In the genomic region with DNA sequence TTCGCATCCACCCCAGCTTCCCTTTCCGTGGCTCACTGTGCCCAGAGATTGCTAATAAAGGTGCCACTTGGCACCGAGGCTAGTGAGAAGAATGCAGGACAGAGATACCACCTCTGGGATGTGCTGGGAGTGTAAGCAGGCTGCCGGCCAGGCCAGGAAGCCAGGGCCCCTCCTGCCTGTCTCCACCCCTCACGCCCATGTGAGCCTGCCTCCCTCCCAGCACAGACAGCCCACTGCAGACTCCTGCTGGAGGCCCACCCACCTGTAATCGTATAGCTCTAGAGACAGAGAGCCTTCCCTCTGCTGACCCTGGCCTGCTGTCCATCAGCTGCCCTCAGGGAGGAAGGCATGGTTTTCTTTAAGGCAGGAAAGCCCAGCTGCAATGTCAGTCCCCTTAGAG, we compare ENCODE assay signal across 21 cellular contexts. TPM values are rescaled to one million over a fixed set of nuclear protein-coding genes. Genes with fewer than 3 reads are reported as not detected.
DNase-seq lines count a peak whose midpoint lies in the region; ATAC-seq and TF ChIP-seq lines count a peak whose summit lies in the region.
"Had no signal": no experiment of that assay in that cellular context is flagged by ENCODE, and none has a peak within 500 bp of the region (broad histone marks: within the 10 kb centered on the region; RNA-seq: fewer than 3 reads in every experiment).

No MANE protein-coding gene starts in this region.

- POLR2A ChIA-PET in HEK293 (lab: Yijun Ruan, JAX), result no interaction called here

- H3K27me3 ChIP-seq in tibial nerve, result peaks cover 0 to 5% of the 10 kb centered on the region in 2 donors

- H3K4me1 ChIP-seq in HEK293 (ENCODE audit: control insufficient read depth, insufficient read depth, low read length) (peaks cover 4% of the 10 kb centered on the region; the same call in 1 of the 2 replicates), tibial nerve (no peaks in the 10 kb centered on the region)

- TF ChIP-seq POLR2A in tibial nerve (IDR thresholded peaks at IDR 0.05), result no peak

- H3K4me3 ChIP-seq in HEK293 (ENCODE audit: low read depth, low read length) (no peak overlapping the region), tibial nerve (no peak overlapping the region)
- H3K4me3 ChIP-seq: GM23338 had no signal

- peaks cover 0 to 5% of the 10 kb centered on the region in 2 experiments; a peak in 1 of 3 replicates for H3K36me3 ChIP-seq in HEK293 (ENCODE audit: control insufficient read depth in 2 of 2, insufficient read depth in 1 of 2, low read length in 2 of 2)
- H3K36me3 ChIP-seq in tibial nerve, result no peaks in the 10 kb centered on the region

- 21 to 24% methylated on average over 5 to 6 of the region's 6 CpGs for WGBS in tibial nerve, 2 donors

- CTCF ChIA-PET in HEK293 (lab: Yijun Ruan, JAX), result interaction anchor here (1.1 to 4.7 kb wide), 3 partner anchors 11 to 72 kb away, joined by 3 to 38 read pairs (median 4); no protein-coding TSS in a partner anchor

- intact Hi-C loops in posterior vena cava (cut with DNase I), result no loop called here

- H3K9me3 ChIP-seq in HEK293 (ENCODE audit: control insufficient read depth, insufficient read depth, low read depth, low read length), result no peaks in the 10 kb centered on the region
- no peaks in the 10 kb centered on the region for H3K9me3 ChIP-seq in tibial nerve

- DNase-seq in ELF-1 (ENCODE audit: low read depth, low spot score) (peak; percentile 53), iPS-NIHi7 (ENCODE audit: extremely low spot score) (peak; percentile 38), posterior vena cava (ENCODE audit: low spot score) (peak; percentile 37), tibial nerve (ENCODE audit: low spot score in 2 of 2) (no peak)
- DNase-seq: DMS153, KBM-7, MM.1S, NCI-H1048, NCI-H1436, NCI-H187 treated with DMSO at 0.1 percent for 48 hours, NCI-H2107, NCI-H446 treated with DMSO at 0.1 percent for 48 hours, NCI-H526 treated with DMSO at 0.1 percent for 48 hours, SHP77 had no signal

- no peak for TF ChIP-seq EP300 in tibial nerve (IDR thresholded peaks at IDR 0.05)

- TF ChIP-seq CTCF in HEK293 (tag by site-specific recombination; IDR thresholded peaks at IDR 0.05), result no peak
- no peak for TF ChIP-seq CTCF in tibial nerve (IDR thresholded peaks at IDR 0.05)

- H3K27ac ChIP-seq in HEK293 (ENCODE audit: extremely low read depth, low read depth, low read length) (no peak overlapping the region), tibial nerve (no peak overlapping the region)

- ATAC-seq in HG02870 (IDR thresholded peaks at IDR 0.05; ENCODE audit: unreplicated experiment) (no peak), HG03342 (IDR thresholded peaks at IDR 0.05; ENCODE audit: unreplicated experiment) (no peak)
- ATAC-seq: GM23338, HCT116 had no signal

TF ChIP-seq in HEK293, 187 proteins besides CTCF, POLR2A, EP300 and RAD21:
- TF ChIP-seq, protein P1, sequence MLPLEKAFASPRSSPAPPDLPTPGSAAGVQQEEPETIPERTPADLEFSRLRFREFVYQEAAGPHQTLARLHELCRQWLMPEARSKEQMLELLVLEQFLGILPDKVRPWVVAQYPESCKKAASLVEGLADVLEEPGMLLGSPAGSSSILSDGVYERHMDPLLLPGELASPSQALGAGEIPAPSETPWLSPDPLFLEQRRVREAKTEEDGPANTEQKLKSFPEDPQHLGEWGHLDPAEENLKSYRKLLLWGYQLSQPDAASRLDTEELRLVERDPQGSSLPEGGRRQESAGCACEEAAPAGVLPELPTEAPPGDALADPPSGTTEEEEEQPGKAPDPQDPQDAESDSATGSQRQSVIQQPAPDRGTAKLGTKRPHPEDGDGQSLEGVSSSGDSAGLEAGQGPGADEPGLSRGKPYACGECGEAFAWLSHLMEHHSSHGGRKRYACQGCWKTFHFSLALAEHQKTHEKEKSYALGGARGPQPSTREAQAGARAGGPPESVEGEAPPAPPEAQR (tag by site-specific recombination; IDR thresholded peaks at IDR 0.05), result no peak
- TF ChIP-seq EGR2 (tag by site-specific recombination; IDR thresholded peaks at IDR 0.05; ENCODE audit: low read depth) (peak; percentile 66), ZFHX2 (tag by site-specific recombination; conservative IDR thresholded peaks at IDR 0.05) (0 out of 2 replicates have a peak, but pooled peaks have one; percentile 14), KLF1 (tag by site-specific recombination; IDR thresholded peaks at IDR 0.05) (0 out of 2 replicates have a peak, but pooled peaks have one; percentile 21)
TF ChIP-seq in HEK293: peak in this region for 3.

RNA-seq across cellular contexts. Expression of a gene that starts 13.9 kb away (rescaled TPM):
- not detected for total RNA-seq in posterior vena cava
- not detected for total RNA-seq in tibial nerve
- total RNA-seq: CD4-positive, alpha-beta T cell; RPMI7951 had no signal

Comparison
In these comparisons a context has a peak if more than half of its experiments do, and no peak if none do; other contexts are left out.
1. DNase-seq: peak in ELF-1 (single experiment), iPS-NIHi7 (single experiment) and posterior vena cava (single experiment); none in tibial nerve (0 of 2).